In the genomic region with DNA sequence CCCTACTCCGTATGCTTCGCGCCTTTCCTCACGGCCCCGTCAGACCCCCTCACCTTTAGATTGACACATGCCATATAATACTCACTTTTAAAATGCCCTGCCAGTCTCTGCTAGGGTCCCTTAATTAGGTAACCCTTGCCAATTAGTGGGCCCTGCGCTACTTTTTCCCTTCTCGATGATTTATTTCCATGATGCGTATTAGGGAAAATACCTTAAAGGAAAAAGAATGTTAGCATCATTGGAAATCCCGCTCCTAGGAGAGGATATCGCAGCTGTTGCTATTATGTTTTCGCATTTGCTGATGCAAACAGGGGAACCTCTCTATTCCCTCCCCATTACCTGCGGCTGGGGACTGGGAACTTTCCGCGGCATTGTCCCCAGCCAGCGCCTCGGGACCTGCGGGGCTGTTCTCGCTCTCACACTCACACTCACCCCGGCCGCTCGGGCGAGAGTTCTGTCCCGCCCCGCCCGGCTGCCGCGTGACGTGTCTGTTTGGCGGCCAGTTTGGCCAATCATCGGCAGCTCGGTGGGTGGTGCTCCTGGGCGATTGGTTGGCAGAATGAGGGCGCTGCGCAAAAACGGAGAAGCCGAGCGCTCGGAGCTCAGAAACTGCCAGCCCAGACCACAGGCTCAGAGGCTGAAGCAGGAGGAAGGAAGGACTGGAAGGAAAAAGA, we compare ENCODE assay signal across 9 cellular contexts. TPM values are rescaled to one million over a fixed set of nuclear protein-coding genes. Genes with fewer than 3 reads are reported as not detected.
DNase-seq lines count a peak whose midpoint lies in the region; ATAC-seq, FAIRE-seq and TF ChIP-seq lines count a peak whose summit lies in the region.
"Had no signal": no experiment of that assay in that cellular context is flagged by ENCODE, and none has a peak within 500 bp of the region (broad histone marks: within the 10 kb centered on the region; RNA-seq: fewer than 3 reads in every experiment).

A gene with protein sequence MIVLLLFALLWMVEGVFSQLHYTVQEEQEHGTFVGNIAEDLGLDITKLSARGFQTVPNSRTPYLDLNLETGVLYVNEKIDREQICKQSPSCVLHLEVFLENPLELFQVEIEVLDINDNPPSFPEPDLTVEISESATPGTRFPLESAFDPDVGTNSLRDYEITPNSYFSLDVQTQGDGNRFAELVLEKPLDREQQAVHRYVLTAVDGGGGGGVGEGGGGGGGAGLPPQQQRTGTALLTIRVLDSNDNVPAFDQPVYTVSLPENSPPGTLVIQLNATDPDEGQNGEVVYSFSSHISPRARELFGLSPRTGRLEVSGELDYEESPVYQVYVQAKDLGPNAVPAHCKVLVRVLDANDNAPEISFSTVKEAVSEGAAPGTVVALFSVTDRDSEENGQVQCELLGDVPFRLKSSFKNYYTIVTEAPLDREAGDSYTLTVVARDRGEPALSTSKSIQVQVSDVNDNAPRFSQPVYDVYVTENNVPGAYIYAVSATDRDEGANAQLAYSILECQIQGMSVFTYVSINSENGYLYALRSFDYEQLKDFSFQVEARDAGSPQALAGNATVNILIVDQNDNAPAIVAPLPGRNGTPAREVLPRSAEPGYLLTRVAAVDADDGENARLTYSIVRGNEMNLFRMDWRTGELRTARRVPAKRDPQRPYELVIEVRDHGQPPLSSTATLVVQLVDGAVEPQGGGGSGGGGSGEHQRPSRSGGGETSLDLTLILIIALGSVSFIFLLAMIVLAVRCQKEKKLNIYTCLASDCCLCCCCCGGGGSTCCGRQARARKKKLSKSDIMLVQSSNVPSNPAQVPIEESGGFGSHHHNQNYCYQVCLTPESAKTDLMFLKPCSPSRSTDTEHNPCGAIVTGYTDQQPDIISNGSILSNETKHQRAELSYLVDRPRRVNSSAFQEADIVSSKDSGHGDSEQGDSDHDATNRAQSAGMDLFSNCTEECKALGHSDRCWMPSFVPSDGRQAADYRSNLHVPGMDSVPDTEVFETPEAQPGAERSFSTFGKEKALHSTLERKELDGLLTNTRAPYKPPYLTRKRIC (plus strand): TSS at position 605 of the 674 bp plus-strand sequence. CDS start 847 bp downstream, outside the sequence.

- intact Hi-C loops in left cardiac atrium (cut with DNase I) (no loop called here), pancreas (cut with DNase I) (no loop called here)

- H3K9me3 ChIP-seq in pancreas = no peaks in the 10 kb centered on the region

- H3K36me3 ChIP-seq in pancreas = no peaks in the 10 kb centered on the region

- H3K27ac ChIP-seq in pancreas = no peak within 1 kb of the TSS
- H3K27ac ChIP-seq: C4-2B had no signal

- ATAC-seq in HG02981 (IDR thresholded peaks at IDR 0.05; ENCODE audit: unreplicated experiment) = peak; percentile 92
- ATAC-seq in left cardiac atrium = peak; percentile 96 to 98
- ATAC-seq in pancreas = peak; percentile 94 to 96 (median 94)
- ATAC-seq in HG03378 (IDR thresholded peaks at IDR 0.05; ENCODE audit: unreplicated experiment) = no peak

- no peak for TF ChIP-seq CTCF in pancreas (IDR thresholded peaks at IDR 0.05)

- peak within 1 kb of the TSS in 3 of 4 donors; percentile 3 to 38 (median 21) for H3K4me3 ChIP-seq in pancreas

- DNase-seq in NCI-H1436 (lab: John Stamatoyannopoulos, UW) (peak; percentile 3), NCI-H1436 treated with DMSO at 0.1 percent for 48 hours (lab: John Stamatoyannopoulos, UW) (no peak), NCI-H524 (lab: John Stamatoyannopoulos, UW) (peak; percentile 79 to 86), amygdala (lab: John Stamatoyannopoulos, UW) (peak; percentile 71 to 99 (median 97)), left cardiac atrium (peak; percentile 90), pancreas (peak; percentile 82 to 90 (median 87))

- H3K4me1 ChIP-seq in pancreas = peaks cover 18 to 27% (median 19%) of the 10 kb centered on the region in 3 donors

- peaks cover 0 to 74% (median 3%) of the 10 kb centered on the region in 4 donors for H3K27me3 ChIP-seq in pancreas

- FAIRE-seq in pancreas (lab: Jason Lieb, UNC) = no peak

- WGBS in pancreas, 2 donors = 1 to 2% methylated on average over 38 of the region's 38 CpGs

RNA-seq across cellular contexts. Expression of the gene that starts here (rescaled TPM):
- total RNA-seq in left cardiac atrium = under 1 TPM; 0.32 to 0.39 TPM
- under 1 TPM; 0.09 to 0.23 (median 0.13) TPM for total RNA-seq in pancreas
- under 1 TPM; 0.11 to 0.26 TPM for polyA plus RNA-seq in pancreas

Comparison
In these comparisons a context has a peak if more than half of its experiments do, and no peak if none do; other contexts are left out.
1. Peak in DNase-seq and ATAC-seq in left cardiac atrium; RNA of the gene not detected or under 1 TPM.
2. Peak in DNase-seq, ATAC-seq and H3K4me3 ChIP-seq in pancreas; RNA of the gene not detected or under 1 TPM.